ENCODE assay signal across 8 cellular contexts in genomic region chr17:37844158-37844976, GRCh38.
DNase-seq lines count a peak whose midpoint lies in the region; ATAC-seq and TF ChIP-seq lines count a peak whose summit lies in the region.

No MANE protein-coding gene starts in this region.

- H3K4me3 ChIP-seq in lower lobe of right lung = peak overlapping the region; percentile 34

- H3K27me3 Mint-ChIP-seq in chondrocyte (ENCODE audit: low read depth) = no peaks in the 10 kb centered on the region

- TF ChIP-seq CTCF in chondrocyte (IDR thresholded peaks at IDR 0.05) (peak; percentile 84), lower lobe of right lung (IDR thresholded peaks at IDR 0.05) (peak; percentile 78)

- no peaks in the 10 kb centered on the region for H3K9me3 ChIP-seq in lower lobe of right lung

- H3K27me3 ChIP-seq in lower lobe of right lung (ENCODE audit: low read depth) = peaks cover 10% of the 10 kb centered on the region

- H3K27ac Mint-ChIP-seq in chondrocyte (ENCODE audit: unreplicated experiment) = no peak overlapping the region

- DNase-seq in HT-29 (ENCODE audit: low spot score) (peak; percentile 93), chondrocyte (ENCODE audit: low spot score) (no peak), lower lobe of right lung (peak; percentile 80), NCI-H1694 treated with DMSO at 0.1 percent for 48 hours (lab: John Stamatoyannopoulos, UW) (no peak)
- DNase-seq in activated CD4-positive, CD25-positive, alpha-beta regulatory T cell (lab: John Stamatoyannopoulos, UW) = peak in 3 of 4 experiments; percentile 6 to 15 (median 8)
- peak; percentile 30 for DNase-seq in stimulated activated CD8-positive, alpha-beta memory T cell treated with anti-CD3 and anti-CD28 coated beads, Interleukin-4, amount 100 ng/mL, for 24 hours (ENCODE audit: low read depth)

- H3K4me3 Mint-ChIP-seq in chondrocyte (ENCODE audit: unreplicated experiment) = peak overlapping the region; percentile 35

- peaks cover 10% of the 10 kb centered on the region for H3K4me1 Mint-ChIP-seq in chondrocyte (ENCODE audit: low read depth)

- peaks cover 3% of the 10 kb centered on the region for H3K9me3 Mint-ChIP-seq in chondrocyte (ENCODE audit: low read depth)

- ATAC-seq in GM18517 (IDR thresholded peaks at IDR 0.05; ENCODE audit: unreplicated experiment) (peak; percentile 55), lower lobe of right lung (peak; percentile 91 to 92), HG03565 (IDR thresholded peaks at IDR 0.05; ENCODE audit: unreplicated experiment) (no peak)

- peaks cover 2% of the 10 kb centered on the region for H3K36me3 Mint-ChIP-seq in chondrocyte (ENCODE audit: low read depth)

- peak overlapping the region; percentile 34 for H3K27ac ChIP-seq in lower lobe of right lung

- H3K4me1 ChIP-seq in lower lobe of right lung = peaks cover 8% of the 10 kb centered on the region

- intact Hi-C loops in lower lobe of right lung (cut with DNase I) = no loop called here

- no peaks in the 10 kb centered on the region for H3K36me3 ChIP-seq in lower lobe of right lung

Comparison
In these comparisons a context has a peak if more than half of its experiments do, and no peak if none do; other contexts are left out.
1. DNase-seq: peak in HT-29 (single experiment), activated CD4-positive, CD25-positive, alpha-beta regulatory T cell (3 of 4), lower lobe of right lung (single experiment) and stimulated activated CD8-positive, alpha-beta memory T cell treated with anti-CD3 and anti-CD28 coated beads, Interleukin-4, amount 100 ng/mL, for 24 hours (single experiment); none in chondrocyte (single experiment) and NCI-H1694 treated with DMSO at 0.1 percent for 48 hours (single experiment).